Comparison of ENCODE assay signal across 30 cellular contexts in genomic region chr22:26161746-26162145, GRCh38. TPM values are rescaled to one million over a fixed set of nuclear protein-coding genes. Genes with fewer than 3 reads are reported as not detected.
"Had no signal": no experiment of that assay in that cellular context is flagged by ENCODE, and none has a peak within 500 bp of the region (broad histone marks: within the 10 kb centered on the region; RNA-seq: fewer than 3 reads in every experiment).

No MANE protein-coding gene starts in this region.

- H3K27ac ChIP-seq: adrenal gland, body of pancreas, colonic mucosa, epithelial cell of prostate, esophagus squamous epithelium, heart right ventricle, left ventricle myocardium inferior, neutrophil, right lobe of liver, skin epidermis, testis, transverse colon, WERI-Rb-1 had no signal

- H3K36me3 ChIP-seq: adrenal gland, colonic mucosa, esophagus squamous epithelium, heart right ventricle, left ventricle myocardium inferior, neutrophil, right lobe of liver, transverse colon, WERI-Rb-1 had no signal

- H3K27me3 ChIP-seq: adrenal gland, body of pancreas, colonic mucosa, right lobe of liver, testis had no signal

- ATAC-seq: activated CD4-positive, CD25-positive, alpha-beta regulatory T cell treated with anti-CD3 and anti-CD28 coated beads, Interleukin-2, amount 50 U/mL, for 24 hours; body of pancreas; heart right ventricle; right lobe of liver; stimulated activated naive CD8-positive, alpha-beta T cell treated with anti-CD3 and anti-CD28 coated beads, Interleukin-15, Interleukin-2, amounts not matched to agents 100 U/mL and 50 U/mL, for 24 hours had no signal

- DNase-seq: activated CD4-positive, alpha-beta T cell treated with anti-CD3 and anti-CD28 coated beads for 48 hours; activated CD4-positive, alpha-beta T cell treated with anti-CD3 and anti-CD28 coated beads, Interleukin-2, amount 50 U/mL, for 48 hours; activated CD8-positive, alpha-beta memory T cell treated with anti-CD3 and anti-CD28 coated beads, Interleukin-2, amount 50 U/mL, for 4 hours; activated effector memory CD4-positive, alpha-beta T cell treated with anti-CD3 and anti-CD28 coated beads, Interleukin-2, amount 50 U/mL, for 16 hours; activated naive CD4-positive, alpha-beta T cell treated with anti-CD3 and anti-CD28 coated beads for 36 hours; activated naive CD8-positive, alpha-beta T cell treated with anti-CD3 and anti-CD28 coated beads for 36 hours; activated T-cell treated with anti-CD3 and anti-CD28 coated beads, Interleukin-2, amount 50 U/mL, for 1 hour; adrenal gland; aorta; body of pancreas; cerebellar nuclear complex; colonic mucosa; effector CD8-positive, alpha-beta T cell; esophagus squamous epithelium; foreskin melanocyte; heart right ventricle; islet precursor cell; left ventricle myocardium inferior; right lobe of liver; stimulated activated CD4-positive, alpha-beta T cell treated with anti-CD3 and anti-CD28 coated beads, Interleukin-12 subunit alpha, Interleukin-12 subunit beta, amount 100 ng/mL, for 4 hours; stimulated activated CD4-positive, alpha-beta T cell treated with anti-CD3 and anti-CD28 coated beads, Interleukin-4, amount 100 ng/mL, for 1 hour; stimulated activated naive CD8-positive, alpha-beta T cell treated with anti-CD3 and anti-CD28 coated beads, Interleukin-15, Interleukin-2, amounts not matched to agents 100 U/mL and 50 U/mL, for 24 hours; T1000; testis; transverse colon; WERI-Rb-1 had no signal

- H3K9me3 ChIP-seq: adrenal gland, body of pancreas, colonic mucosa, esophagus squamous epithelium, left ventricle myocardium inferior, neutrophil, right lobe of liver, testis, transverse colon had no signal

- H3K4me3 ChIP-seq: adrenal gland, body of pancreas, colonic mucosa, esophagus squamous epithelium, heart right ventricle, left ventricle myocardium inferior, right lobe of liver, skin epidermis, testis, transverse colon had no signal

RNA-seq across cellular contexts. Expression of gene SEZ6L, which starts 7.5 kb away (rescaled TPM):
- polyA plus RNA-seq: aorta had no signal
